ENCODE assay signal across 8 cellular contexts in genomic region chr12:94150483-94151225, GRCh38. TPM values are rescaled to one million over a fixed set of nuclear protein-coding genes. Genes with fewer than 3 reads are reported as not detected.
DNase-seq lines count a peak whose midpoint lies in the region; ATAC-seq and TF ChIP-seq lines count a peak whose summit lies in the region.

No MANE protein-coding gene starts in this region.

- H3K27ac ChIP-seq in OCI-LY1 (ENCODE audit: low read depth, low read length, poor library complexity, severe bottlenecking) (no peak overlapping the region), stomach smooth muscle (ENCODE audit: low read length) (no peak overlapping the region)

- H3K4me1 ChIP-seq in OCI-LY1 (ENCODE audit: insufficient read depth, low read length, severe bottlenecking): peaks cover 24% of the 10 kb centered on the region
- H3K4me1 ChIP-seq in stomach smooth muscle (ENCODE audit: control insufficient read depth, insufficient read depth, low read length): peaks cover 30% of the 10 kb centered on the region

- H3K4me3 Mint-ChIP-seq in brain: peak overlapping the region; percentile 92 to 97 (median 95)
- peak overlapping the region; percentile 94 for H3K4me3 Mint-ChIP-seq in memory B cell

- ATAC-seq in GM21717 (IDR thresholded peaks at IDR 0.05; ENCODE audit: unreplicated experiment) (peak; percentile 18), memory B cell (ENCODE audit: low read depth) (peak; percentile 31), GM21381 (IDR thresholded peaks at IDR 0.05; ENCODE audit: unreplicated experiment) (no peak), HG03354 (IDR thresholded peaks at IDR 0.05; ENCODE audit: poor library complexity, severe bottlenecking, unreplicated experiment) (no peak)

- H3K9me2 ChIP-seq in OCI-LY1 (ENCODE audit: low read depth, low read length): no peaks in the 10 kb centered on the region

- peak overlapping the region; percentile 79 for H3K4me2 ChIP-seq in OCI-LY1 (ENCODE audit: low read length)

- no peak overlapping the region for H2AFZ ChIP-seq in OCI-LY1 (ENCODE audit: low read length)

- H3K79me2 ChIP-seq in OCI-LY1 (ENCODE audit: insufficient read depth, low read length): no peaks in the 10 kb centered on the region

- TF ChIP-seq CTCF in OCI-LY1 (IDR thresholded peaks at IDR 0.05; ENCODE audit: low read length) (no peak), brain (conservative IDR thresholded peaks at IDR 0.05) (no peak)

- H3K9me3 Mint-ChIP-seq in brain: no peaks in the 10 kb centered on the region
- H3K9me3 Mint-ChIP-seq in memory B cell: no peaks in the 10 kb centered on the region

- H3K9me3 ChIP-seq in OCI-LY1 (ENCODE audit: low read length): no peaks in the 10 kb centered on the region
- H3K9me3 ChIP-seq in stomach smooth muscle (ENCODE audit: control insufficient read depth in 2 of 2, low read length in 2 of 2): no peaks in the 10 kb centered on the region

- no peaks in the 10 kb centered on the region for H3K36me3 ChIP-seq in OCI-LY1 (ENCODE audit: insufficient read depth, low read length)
- H3K36me3 ChIP-seq in stomach smooth muscle (ENCODE audit: control insufficient read depth in 2 of 2, insufficient read depth in 2 of 2, low read length in 2 of 2): no peaks in the 10 kb centered on the region

- H3K27ac Mint-ChIP-seq in brain (peak overlapping the region; percentile 75 to 97 (median 88)), memory B cell (peak overlapping the region; percentile 58)

- H3K27me3 Mint-ChIP-seq in brain (peaks cover 14% of the 10 kb centered on the region), memory B cell (no peaks in the 10 kb centered on the region)

- H3K27me3 ChIP-seq in OCI-LY1 (ENCODE audit: insufficient read depth, low read length) (peaks cover 22% of the 10 kb centered on the region), stomach smooth muscle (ENCODE audit: control insufficient read depth in 1 of 2, insufficient read depth in 2 of 2, low read length in 2 of 2) (peaks cover 4 to 12% of the 10 kb centered on the region in 2 donors)

- H3K36me3 Mint-ChIP-seq in brain (peaks cover 4% of the 10 kb centered on the region), memory B cell (no peaks in the 10 kb centered on the region)

- peaks cover 57% of the 10 kb centered on the region for H3K4me1 Mint-ChIP-seq in brain
- peaks cover 42% of the 10 kb centered on the region for H3K4me1 Mint-ChIP-seq in memory B cell

- H3F3A ChIP-seq in OCI-LY1 (ENCODE audit: insufficient read depth, low read length): no peaks in the 10 kb centered on the region

- DNase-seq in memory B cell (ENCODE audit: low spot score in 2 of 2): peak; percentile 49 to 54
- DNase-seq in ureter (ENCODE audit: low spot score): no peak

- H4K20me1 ChIP-seq in OCI-LY1 (ENCODE audit: insufficient read depth, low read length): no peaks in the 10 kb centered on the region

- H3K9ac ChIP-seq in OCI-LY1 (ENCODE audit: low read length) (no peak overlapping the region), stomach smooth muscle (ENCODE audit: low read length in 2 of 2) (no peak overlapping the region)

- H3K4me3 ChIP-seq in OCI-LY1 (ENCODE audit: low read depth, low read length, poor library complexity, severe bottlenecking): peak overlapping the region; percentile 68
- H3K4me3 ChIP-seq in stomach smooth muscle (ENCODE audit: low read length in 2 of 2): peak overlapping the region; percentile 41 to 75

RNA-seq across cellular contexts. Expression of gene PLXNC1, which starts 2.3 kb away (rescaled TPM):
- 2.2 TPM for polyA plus RNA-seq in brain (ENCODE audit: insufficient read depth, low read depth, low replicate concordance)
- total RNA-seq in ureter: 10.3 TPM

Comparison
In these comparisons a context has a peak if more than half of its experiments do, and no peak if none do; other contexts are left out.
1. ATAC-seq: peak in GM21717 (single experiment) and memory B cell (single experiment); none in GM21381 (single experiment) and HG03354 (single experiment).